In genomic region chr17:75271233-75271954, GRCh38 we compare ENCODE assay signal across 8 cellular contexts. TPM values are rescaled to one million over a fixed set of nuclear protein-coding genes. Genes with fewer than 3 reads are reported as not detected.
A peak's percentile ranks its signal among the peaks of the same experiment; 100 is the strongest.
DNase-seq lines count a peak whose midpoint lies in the region; ATAC-seq and TF ChIP-seq lines count a peak whose summit lies in the region.

No MANE protein-coding gene starts in this region.

- peak overlapping the region; percentile 76 for H3K27ac Mint-ChIP-seq in activated B cell treated with CpG ODN at 0.5 μM for 24 hours
- peak overlapping the region; percentile 35 for H3K27ac Mint-ChIP-seq in central memory CD8-positive, alpha-beta T cell (ENCODE audit: low read depth)

- DNase-seq in DMS79 treated with DMSO at 0.1 percent for 48 hours (lab: John Stamatoyannopoulos, UW) (peak; percentile 21), DMS79 (lab: John Stamatoyannopoulos, UW) (no peak), NCI-H2081 (lab: John Stamatoyannopoulos, UW) (peak; percentile 81 to 90), activated B cell treated with CpG ODN at 0.5 μM for 24 hours (peak; percentile 95)
- peak; percentile 81 to 88 for DNase-seq in central memory CD8-positive, alpha-beta T cell (ENCODE audit: low spot score in 2 of 2)
- peak; percentile 86 for DNase-seq in stimulated activated CD4-positive, alpha-beta T cell treated with anti-CD3 and anti-CD28 coated beads, Interleukin-1b, Interleukin-23, amount 100 ng/mL, for 48 hours

- H3K27ac ChIP-seq in layer of hippocampus (ENCODE audit: low read depth, low read length): peak overlapping the region; percentile 77

- POLR2A ChIA-PET in activated B cell treated with CpG ODN at 0.5 μM for 24 hours (lab: Charles Lee): interaction anchor here (0.6 to 7.4 kb wide), 33 partner anchors 8 to 509 kb away, joined by 3 to 110 read pairs (median 6); partner anchors contain the start of genes GGA3, GRB2, JPT1 and MRPS7

- H3K4me3 Mint-ChIP-seq in activated B cell treated with CpG ODN at 0.5 μM for 24 hours: peak overlapping the region; percentile 82
- peak overlapping the region; percentile 79 for H3K4me3 Mint-ChIP-seq in central memory CD8-positive, alpha-beta T cell

- no peaks in the 10 kb centered on the region for H3K27me3 ChIP-seq in layer of hippocampus (ENCODE audit: control insufficient read depth, insufficient read depth, low read length)

- peaks cover 20% of the 10 kb centered on the region for H3K4me1 Mint-ChIP-seq in activated B cell treated with CpG ODN at 0.5 μM for 24 hours
- peaks cover 22% of the 10 kb centered on the region for H3K4me1 Mint-ChIP-seq in central memory CD8-positive, alpha-beta T cell

- CTCF ChIA-PET in activated B cell treated with CpG ODN at 0.5 μM for 24 hours (lab: Charles Lee): interaction anchor here (0.6 to 3.3 kb wide), 31 partner anchors 9 to 482 kb away, joined by 3 to 38 read pairs (median 4); partner anchors contain the start of genes ARMC7, GGA3, MRPS7 and NUP85

- TF ChIP-seq CTCF in activated B cell treated with CpG ODN at 0.5 μM for 24 hours (IDR thresholded peaks at IDR 0.05): no peak

- peak; percentile 89 for ATAC-seq in HG02798 (IDR thresholded peaks at IDR 0.05; ENCODE audit: poor library complexity, unreplicated experiment)
- peak; percentile 91 for ATAC-seq in activated B cell treated with CpG ODN at 0.5 μM for 24 hours (ENCODE audit: low read depth)
- ATAC-seq in central memory CD8-positive, alpha-beta T cell (replicated peaks; ENCODE audit: extremely low read depth, poor library complexity, severe bottlenecking): peak; percentile 85

- H3K9me3 Mint-ChIP-seq in activated B cell treated with CpG ODN at 0.5 μM for 24 hours: no peaks in the 10 kb centered on the region
- no peaks in the 10 kb centered on the region for H3K9me3 Mint-ChIP-seq in central memory CD8-positive, alpha-beta T cell

- peaks cover 42% of the 10 kb centered on the region for H3K36me3 Mint-ChIP-seq in activated B cell treated with CpG ODN at 0.5 μM for 24 hours (ENCODE audit: low read depth)
- H3K36me3 Mint-ChIP-seq in central memory CD8-positive, alpha-beta T cell (ENCODE audit: insufficient read depth): peaks cover under 1% of the 10 kb centered on the region

- no peaks in the 10 kb centered on the region for H3K27me3 Mint-ChIP-seq in activated B cell treated with CpG ODN at 0.5 μM for 24 hours
- H3K27me3 Mint-ChIP-seq in central memory CD8-positive, alpha-beta T cell: no peaks in the 10 kb centered on the region

- intact Hi-C loops in activated B cell treated with CpG ODN at 0.5 μM for 24 hours (cut with micrococcal nuclease): loop anchor here (1.0 to 5.0 kb wide), 5 partner anchors 18 to 317 kb away; partner anchors contain the start of genes CASKIN2, SLC25A19 and TSEN54

RNA-seq across cellular contexts. Expression of gene MIF4GD, which starts 0.4 kb away (rescaled TPM):
- total RNA-seq in activated B cell treated with CpG ODN at 0.5 μM for 24 hours: 50.8 and 55.2 TPM in 2 replicates

RNA-seq across cellular contexts. Expression of gene MRPS7, which starts 9.7 kb away (rescaled TPM):
- total RNA-seq in activated B cell treated with CpG ODN at 0.5 μM for 24 hours: 67.6 and 71.3 TPM in 2 replicates

RNA-seq across cellular contexts. Expression of gene GGA3, which starts 10.0 kb away (rescaled TPM):
- 116 and 119 TPM in 2 replicates for total RNA-seq in activated B cell treated with CpG ODN at 0.5 μM for 24 hours

RNA-seq across cellular contexts. Expression of gene SLC25A19, which starts 17.8 kb away (rescaled TPM):
- 87.6 and 96.7 TPM in 2 replicates for total RNA-seq in activated B cell treated with CpG ODN at 0.5 μM for 24 hours
